Comparison of ENCODE assay signal across 8 cellular contexts in the genomic region with DNA sequence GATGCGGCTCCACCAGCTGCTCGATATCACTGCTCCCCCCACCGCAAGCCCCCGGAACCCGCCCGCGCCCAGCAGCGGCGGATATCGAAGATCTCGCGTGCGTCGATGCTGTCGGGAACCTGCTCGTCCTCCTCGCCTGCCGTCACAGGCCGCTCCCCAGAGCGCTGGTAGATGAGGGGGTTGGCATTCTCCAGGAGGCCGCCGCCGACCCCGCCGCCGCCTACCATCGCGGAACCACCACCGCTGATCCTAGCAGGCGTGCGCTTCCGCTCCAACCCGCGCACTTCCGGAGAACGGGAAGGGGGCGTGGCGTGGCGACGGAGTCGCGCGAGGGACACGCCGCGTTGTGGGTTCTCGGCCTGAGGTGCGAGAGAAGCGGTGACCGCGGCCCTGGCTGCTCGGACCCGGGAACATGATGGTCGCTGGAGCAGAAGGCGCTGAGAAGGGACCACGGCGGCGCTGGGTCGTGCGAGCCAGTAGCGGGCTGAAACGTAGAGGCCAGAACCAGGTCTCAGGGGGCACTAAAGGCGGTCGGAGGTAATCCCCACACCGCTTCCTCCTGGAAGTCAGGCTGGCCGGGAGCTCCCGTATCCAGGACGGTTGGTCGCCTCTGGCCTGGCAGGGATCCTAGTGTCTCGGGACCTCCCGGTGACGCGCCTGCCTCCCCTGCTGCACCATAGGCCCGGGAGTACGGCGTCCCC. TPM values are rescaled to one million over a fixed set of nuclear protein-coding genes. Genes with fewer than 3 reads are reported as not detected.
DNase-seq lines count a peak whose midpoint lies in the region; ATAC-seq and TF ChIP-seq lines count a peak whose summit lies in the region.

TSS of gene CIAO2B (minus strand) at position 265 of the 701 bp plus-strand sequence. CDS start at position 227, 38 bp downstream.

- peak within 1 kb of the TSS; percentile 95 to 96 for H3K27ac ChIP-seq in coronary artery

- peaks cover 54% of the 10 kb centered on the region for H3K4me1 Mint-ChIP-seq in activated CD4-positive, alpha-beta T cell treated with anti-CD3 and anti-CD28 coated beads, Interleukin-2, amount 10 ng/mL, durations not matched to agents 7 days and 5 days

- peak within 1 kb of the TSS; percentile 97 for H3K27ac Mint-ChIP-seq in activated CD4-positive, alpha-beta T cell treated with anti-CD3 and anti-CD28 coated beads, Interleukin-2, amount 10 ng/mL, durations not matched to agents 7 days and 5 days

- DNase-seq in AG09309 (ENCODE audit: low read depth) = peak; percentile 25
- DNase-seq in NCI-H526 (lab: John Stamatoyannopoulos, UW) = peak; percentile 23 to 81
- DNase-seq in activated CD4-positive, alpha-beta T cell treated with anti-CD3 and anti-CD28 coated beads, Interleukin-2, amount 10 ng/mL, durations not matched to agents 7 days and 5 days = peak; percentile 89
- peak; percentile 93 for DNase-seq in coronary artery (ENCODE audit: low spot score)
- DNase-seq in left kidney (ENCODE audit: low read depth, low spot score) = peak; percentile 96
- peak; percentile 87 for DNase-seq in stimulated activated CD4-positive, alpha-beta T cell treated with anti-CD3 and anti-CD28 coated beads, Interleukin-1b, Interleukin-23, amount 100 ng/mL, for 48 hours

- no peaks in the 10 kb centered on the region for H3K9me3 Mint-ChIP-seq in activated CD4-positive, alpha-beta T cell treated with anti-CD3 and anti-CD28 coated beads, Interleukin-2, amount 10 ng/mL, durations not matched to agents 7 days and 5 days

- POLR2A ChIA-PET in activated CD4-positive, alpha-beta T cell treated with anti-CD3 and anti-CD28 coated beads, Interleukin-2, amount 10 ng/mL, durations not matched to agents 7 days and 5 days (lab: Charles Lee) = no interaction called here

- peaks cover 23% of the 10 kb centered on the region for H3K36me3 Mint-ChIP-seq in activated CD4-positive, alpha-beta T cell treated with anti-CD3 and anti-CD28 coated beads, Interleukin-2, amount 10 ng/mL, durations not matched to agents 7 days and 5 days (ENCODE audit: low read depth)

- ATAC-seq in GM19023 (IDR thresholded peaks at IDR 0.05; ENCODE audit: unreplicated experiment) (peak; percentile 77), HG03280 (IDR thresholded peaks at IDR 0.05; ENCODE audit: unreplicated experiment) (peak; percentile 77)

- peak within 1 kb of the TSS; percentile 99 for H3K4me3 Mint-ChIP-seq in activated CD4-positive, alpha-beta T cell treated with anti-CD3 and anti-CD28 coated beads, Interleukin-2, amount 10 ng/mL, durations not matched to agents 7 days and 5 days

- H3K27me3 Mint-ChIP-seq in activated CD4-positive, alpha-beta T cell treated with anti-CD3 and anti-CD28 coated beads, Interleukin-2, amount 10 ng/mL, durations not matched to agents 7 days and 5 days = no peaks in the 10 kb centered on the region

- TF ChIP-seq CTCF in AG09309 (IDR thresholded peaks at IDR 0.05; ENCODE audit: control insufficient read depth, insufficient read depth, low read depth, low read length, missing control alignments) = no peak
- no peak for TF ChIP-seq CTCF in coronary artery (IDR thresholded peaks at IDR 0.05)

- peak within 1 kb of the TSS; percentile 84 for H3K4me3 ChIP-seq in AG09309 (ENCODE audit: control insufficient read depth, low read depth, low read length)
- peak within 1 kb of the TSS; percentile 97 for H3K4me3 ChIP-seq in coronary artery

- CTCF ChIA-PET in activated CD4-positive, alpha-beta T cell treated with anti-CD3 and anti-CD28 coated beads, Interleukin-2, amount 10 ng/mL, durations not matched to agents 7 days and 5 days (lab: Charles Lee) = interaction anchor here (1.2 kb wide), 2 partner anchors 9 to 84 kb away, joined by 3 read pairs; partner anchors contain the start of gene RRAD

RNA-seq across cellular contexts. Expression of gene CIAO2B, which starts in this region (rescaled TPM):
- 100 to 1,000 TPM in 1 of 2 experiments, 10 to 100 TPM in 1; 95.2 to 112 TPM for total RNA-seq in activated CD4-positive, alpha-beta T cell treated with anti-CD3 and anti-CD28 coated beads, Interleukin-2, amount 10 ng/mL, durations not matched to agents 7 days and 5 days

Comparison
In these comparisons a context has a peak if more than half of its experiments do, and no peak if none do; other contexts are left out.
1. Peak in every context shown above with its lines: DNase-seq, ATAC-seq, H3K4me3 ChIP-seq and H3K27ac ChIP-seq.
2. DNase-seq: peak in every context shown above with its lines; median percentile 96 in left kidney; 93 in coronary artery; 89 in activated CD4-positive, alpha-beta T cell treated with anti-CD3 and anti-CD28 coated beads, Interleukin-2, amount 10 ng/mL, durations not matched to agents 7 days and 5 days; 87 in stimulated activated CD4-positive, alpha-beta T cell treated with anti-CD3 and anti-CD28 coated beads, Interleukin-1b, Interleukin-23, amount 100 ng/mL, for 48 hours; 52 in NCI-H526; 25 in AG09309.